In genomic region chr11:79439893-79440450, GRCh38 we compare ENCODE assay signal across 8 cellular contexts. TPM values are rescaled to one million over a fixed set of nuclear protein-coding genes. Genes with fewer than 3 reads are reported as not detected.
DNase-seq lines count a peak whose midpoint lies in the region; ATAC-seq and TF ChIP-seq lines count a peak whose summit lies in the region.

No MANE protein-coding gene starts in this region.

- peak in 38 of 42 donors; percentile 19 to 77 (median 52) for DNase-seq in head of caudate nucleus
- no peak for DNase-seq in prostate gland (ENCODE audit: low spot score)
- DNase-seq in activated CD4-positive, alpha-beta memory T cell treated with anti-CD3 and anti-CD28 coated beads for 36 hours: no peak

- peak overlapping the region in 1 of 2 donors; percentile 63 for H3K27ac ChIP-seq in prostate gland

- no peaks in the 10 kb centered on the region for H3K9me3 ChIP-seq in prostate gland

- CTCF ChIA-PET in activated CD4-positive, alpha-beta memory T cell treated with anti-CD3 and anti-CD28 coated beads for 36 hours (lab: Charles Lee): no interaction called here

- peaks cover 15% of the 10 kb centered on the region for H3K4me1 Mint-ChIP-seq in activated CD4-positive, alpha-beta memory T cell treated with anti-CD3 and anti-CD28 coated beads for 36 hours (ENCODE audit: low read depth)

- H3K36me3 ChIP-seq in prostate gland: no peaks in the 10 kb centered on the region

- peak overlapping the region; percentile 24 to 36 for H3K4me3 ChIP-seq in prostate gland

- no peak overlapping the region for H3K4me3 Mint-ChIP-seq in activated CD4-positive, alpha-beta memory T cell treated with anti-CD3 and anti-CD28 coated beads for 36 hours

- ATAC-seq in GM18511 (IDR thresholded peaks at IDR 0.05; ENCODE audit: unreplicated experiment): peak; percentile 17
- peak; percentile 35 for ATAC-seq in SK-N-SH treated with all-trans-retinoic acid at 6 μM for 48 hours
- no peak for ATAC-seq in GM19035 (IDR thresholded peaks at IDR 0.05; ENCODE audit: unreplicated experiment)
- ATAC-seq in HG03469 (IDR thresholded peaks at IDR 0.05; ENCODE audit: unreplicated experiment): no peak
- ATAC-seq in GM19324 (IDR thresholded peaks at IDR 0.05; ENCODE audit: low FRiP score, unreplicated experiment): no peak

- H3K27me3 ChIP-seq in prostate gland (replicated peaks; ENCODE audit: insufficient read depth): no peaks in the 10 kb centered on the region

- POLR2A ChIA-PET in activated CD4-positive, alpha-beta memory T cell treated with anti-CD3 and anti-CD28 coated beads for 36 hours (lab: Charles Lee): no interaction called here

- intact Hi-C loops in head of caudate nucleus (cut with DNase I) (no loop called here), prostate gland (cut with DNase I) (loop anchor here (5.0 kb wide), 1 partner anchor 203 kb away; no protein-coding TSS in a partner anchor)
- intact Hi-C loops in activated CD4-positive, alpha-beta memory T cell treated with anti-CD3 and anti-CD28 coated beads for 36 hours (cut with micrococcal nuclease): no loop called here

- H3K4me1 ChIP-seq in prostate gland (replicated peaks): peaks cover 6% of the 10 kb centered on the region

- H3K9me3 Mint-ChIP-seq in activated CD4-positive, alpha-beta memory T cell treated with anti-CD3 and anti-CD28 coated beads for 36 hours: no peaks in the 10 kb centered on the region

- WGBS in prostate gland: 0% methylated on average over 9 of the region's 54 CpGs

- peaks cover 62% of the 10 kb centered on the region for H3K27me3 Mint-ChIP-seq in activated CD4-positive, alpha-beta memory T cell treated with anti-CD3 and anti-CD28 coated beads for 36 hours

- TF ChIP-seq POLR2A in prostate gland (IDR thresholded peaks at IDR 0.05): no peak

- H3K27ac Mint-ChIP-seq in activated CD4-positive, alpha-beta memory T cell treated with anti-CD3 and anti-CD28 coated beads for 36 hours: no peak overlapping the region

- H3K36me3 Mint-ChIP-seq in activated CD4-positive, alpha-beta memory T cell treated with anti-CD3 and anti-CD28 coated beads for 36 hours: no peaks in the 10 kb centered on the region

- no peak for TF ChIP-seq CTCF in prostate gland (IDR thresholded peaks at IDR 0.05)

TF ChIP-seq in SK-N-SH treated with all-trans-retinoic acid at 6 μM for 48 hours, 23 proteins besides CTCF, POLR2A, EP300 and RAD21:
- no peak for TF ChIP-seq ARNTL (CRISPR knock-in tag; IDR thresholded peaks at IDR 0.05; ENCODE audit: borderline replicate concordance, low read depth)
- no peak for TF ChIP-seq BACH2 (CRISPR knock-in tag; IDR thresholded peaks at IDR 0.05; ENCODE audit: borderline replicate concordance)
- TF ChIP-seq SNAI2 (CRISPR knock-in tag; IDR thresholded peaks at IDR 0.05): no peak
- no peak for TF ChIP-seq OSR1 (CRISPR knock-in tag; IDR thresholded peaks at IDR 0.05)
- TF ChIP-seq TCF4 (CRISPR knock-in tag; IDR thresholded peaks at IDR 0.05; ENCODE audit: borderline replicate concordance): no peak
- TF ChIP-seq ESRRG (CRISPR knock-in tag; IDR thresholded peaks at IDR 0.05): no peak
- no peak for TF ChIP-seq POU6F1 (CRISPR knock-in tag; IDR thresholded peaks at IDR 0.05; ENCODE audit: borderline replicate concordance, low read depth)
- no peak for TF ChIP-seq RARB (CRISPR knock-in tag; IDR thresholded peaks at IDR 0.05)
- no peak for TF ChIP-seq ISL1 (CRISPR knock-in tag; IDR thresholded peaks at IDR 0.05)
- TF ChIP-seq ZNF8 (CRISPR knock-in tag; IDR thresholded peaks at IDR 0.05): no peak
- TF ChIP-seq TOX (CRISPR knock-in tag; IDR thresholded peaks at IDR 0.05; ENCODE audit: borderline replicate concordance): no peak
- TF ChIP-seq PATZ1 (CRISPR knock-in tag; IDR thresholded peaks at IDR 0.05; ENCODE audit: borderline replicate concordance): no peak
- TF ChIP-seq ZC3H10 (CRISPR knock-in tag; IDR thresholded peaks at IDR 0.05): no peak
- no peak for TF ChIP-seq GLIS3 (CRISPR knock-in tag; IDR thresholded peaks at IDR 0.05)
- no peak for TF ChIP-seq ZFP30 (CRISPR knock-in tag; IDR thresholded peaks at IDR 0.05)
- no peak for TF ChIP-seq CREB5 (CRISPR knock-in tag; IDR thresholded peaks at IDR 0.05; ENCODE audit: low read depth)
- TF ChIP-seq ZFP3 (CRISPR knock-in tag; IDR thresholded peaks at IDR 0.05): no peak
- TF ChIP-seq ZNF70 (CRISPR knock-in tag; IDR thresholded peaks at IDR 0.05): no peak
- no peak for TF ChIP-seq PPARA (CRISPR knock-in tag; IDR thresholded peaks at IDR 0.05; ENCODE audit: borderline replicate concordance)

RNA-seq across cellular contexts. Expression of gene TENM4, which starts 0.9 kb away (rescaled TPM):
- 1 to 10 TPM; 2.6 to 6.8 TPM for total RNA-seq in prostate gland
- total RNA-seq in activated CD4-positive, alpha-beta memory T cell treated with anti-CD3 and anti-CD28 coated beads for 36 hours: not detected

Comparison
In these comparisons a context has a peak if more than half of its experiments do, and no peak if none do; other contexts are left out.
1. ATAC-seq: peak in GM18511 (single experiment) and SK-N-SH treated with all-trans-retinoic acid at 6 μM for 48 hours (single experiment); none in GM19035 (single experiment), HG03469 (single experiment) and GM19324 (single experiment).
2. DNase-seq: peak in head of caudate nucleus (38 of 42); none in prostate gland (single experiment) and activated CD4-positive, alpha-beta memory T cell treated with anti-CD3 and anti-CD28 coated beads for 36 hours (single experiment).